In the genomic region with DNA sequence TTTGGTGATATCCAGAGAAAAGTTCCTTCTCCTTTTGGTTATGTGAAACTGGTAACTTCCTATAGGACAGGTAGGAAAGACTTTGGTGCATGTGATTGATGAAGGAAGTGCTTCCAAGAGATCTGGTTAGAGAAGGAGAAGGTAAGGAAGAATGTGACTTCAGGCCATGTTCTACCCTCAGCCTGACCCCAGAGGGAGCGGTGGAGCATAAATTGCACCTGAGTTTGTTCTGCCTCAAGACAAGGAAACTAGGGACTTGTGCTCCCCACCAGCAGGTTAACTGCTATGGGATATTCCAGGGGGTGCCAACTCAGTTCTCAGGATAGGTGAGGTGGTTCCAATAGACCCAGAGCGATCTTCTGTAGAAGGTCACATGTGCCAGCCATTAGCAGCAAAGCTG, we compare ENCODE assay signal across 26 cellular contexts.
"Had no signal": no experiment of that assay in that cellular context is flagged by ENCODE, and none has a peak within 500 bp of the region (broad histone marks: within the 10 kb centered on the region; RNA-seq: fewer than 3 reads in every experiment).

No MANE protein-coding gene starts in this region.

- H3K4me3 ChIP-seq: dorsolateral prefrontal cortex, gastrocnemius medialis, heart right ventricle, left ventricle myocardium inferior, lower lobe of right lung, pancreas, prostate gland, right lobe of liver, tibial artery, upper lobe of left lung, uterus had no signal

- H3K36me3 Mint-ChIP-seq: immature natural killer cell; memory B cell; stimulated activated memory B cell treated with anti-CD40 and anti-IgM and Interleukin-4, amounts not matched to agents 10 μg/mL and 1 μg/mL and 100 μg/mL, for 72 hours had no signal

- H3K36me3 ChIP-seq: gastrocnemius medialis, heart right ventricle, left ventricle myocardium inferior, lower lobe of right lung, pancreas, prostate gland, right lobe of liver, tibial artery, upper lobe of left lung, uterus had no signal

- ATAC-seq: esophagus mucosa; gastrocnemius medialis; heart right ventricle; left cardiac atrium; lower lobe of right lung; pancreas; right lobe of liver; stimulated activated memory B cell treated with anti-CD40 and anti-IgM and Interleukin-4, amounts not matched to agents 10 μg/mL and 1 μg/mL and 100 μg/mL, for 72 hours had no signal

- H3K4me1 ChIP-seq: gastrocnemius medialis, heart right ventricle, left ventricle myocardium inferior, lower lobe of right lung, pancreas, prostate gland, right lobe of liver, tibial artery, upper lobe of left lung, uterus had no signal

- H3K27me3 ChIP-seq: gastrocnemius medialis, right lobe of liver, upper lobe of left lung, uterus had no signal

- H3K9me3 Mint-ChIP-seq: nephron had no signal

- H3K27ac Mint-ChIP-seq: immature natural killer cell; memory B cell; nephron; stimulated activated memory B cell treated with anti-CD40 and anti-IgM and Interleukin-4, amounts not matched to agents 10 μg/mL and 1 μg/mL and 100 μg/mL, for 72 hours; stimulated activated naive CD8-positive, alpha-beta T cell treated with anti-CD3 and anti-CD28 coated beads, Interleukin-15, Interleukin-2, amounts not matched to agents 100 ng/mL and 50 ng/mL, for 24 hours had no signal

- H3K4me1 Mint-ChIP-seq: immature natural killer cell; memory B cell; nephron; stimulated activated memory B cell treated with anti-CD40 and anti-IgM and Interleukin-4, amounts not matched to agents 10 μg/mL and 1 μg/mL and 100 μg/mL, for 72 hours had no signal

- DNase-seq: cortex of kidney; dorsolateral prefrontal cortex; effector CD8-positive, alpha-beta T cell; gastrocnemius medialis; heart right ventricle; hypothalamus; immature natural killer cell; kidney; left cardiac atrium; left ventricle myocardium inferior; lower lobe of right lung; midbrain; occipital lobe; pancreas; right lobe of liver; stimulated activated CD4-positive, alpha-beta T cell treated with anti-CD3 and anti-CD28 coated beads, Interleukin-4, amount 100 ng/mL, for 1 hour; stimulated activated CD8-positive, alpha-beta memory T cell treated with anti-CD3 and anti-CD28 coated beads, Interleukin-4, amount 100 ng/mL, for 48 hours; tibial artery; upper lobe of left lung; uterus had no signal

- H3K4me3 Mint-ChIP-seq: immature natural killer cell; memory B cell; nephron; stimulated activated memory B cell treated with anti-CD40 and anti-IgM and Interleukin-4, amounts not matched to agents 10 μg/mL and 1 μg/mL and 100 μg/mL, for 72 hours; stimulated activated naive CD8-positive, alpha-beta T cell treated with anti-CD3 and anti-CD28 coated beads, Interleukin-15, Interleukin-2, amounts not matched to agents 100 ng/mL and 50 ng/mL, for 24 hours had no signal

- H3K27ac ChIP-seq: dorsolateral prefrontal cortex, gastrocnemius medialis, heart right ventricle, left ventricle myocardium inferior, lower lobe of right lung, pancreas, prostate gland, right lobe of liver, tibial artery, upper lobe of left lung, uterus had no signal

- H3K9me3 ChIP-seq: gastrocnemius medialis, pancreas, prostate gland, right lobe of liver, tibial artery, upper lobe of left lung, uterus had no signal
